ENCODE assay signal across 14 cellular contexts in the genomic region with DNA sequence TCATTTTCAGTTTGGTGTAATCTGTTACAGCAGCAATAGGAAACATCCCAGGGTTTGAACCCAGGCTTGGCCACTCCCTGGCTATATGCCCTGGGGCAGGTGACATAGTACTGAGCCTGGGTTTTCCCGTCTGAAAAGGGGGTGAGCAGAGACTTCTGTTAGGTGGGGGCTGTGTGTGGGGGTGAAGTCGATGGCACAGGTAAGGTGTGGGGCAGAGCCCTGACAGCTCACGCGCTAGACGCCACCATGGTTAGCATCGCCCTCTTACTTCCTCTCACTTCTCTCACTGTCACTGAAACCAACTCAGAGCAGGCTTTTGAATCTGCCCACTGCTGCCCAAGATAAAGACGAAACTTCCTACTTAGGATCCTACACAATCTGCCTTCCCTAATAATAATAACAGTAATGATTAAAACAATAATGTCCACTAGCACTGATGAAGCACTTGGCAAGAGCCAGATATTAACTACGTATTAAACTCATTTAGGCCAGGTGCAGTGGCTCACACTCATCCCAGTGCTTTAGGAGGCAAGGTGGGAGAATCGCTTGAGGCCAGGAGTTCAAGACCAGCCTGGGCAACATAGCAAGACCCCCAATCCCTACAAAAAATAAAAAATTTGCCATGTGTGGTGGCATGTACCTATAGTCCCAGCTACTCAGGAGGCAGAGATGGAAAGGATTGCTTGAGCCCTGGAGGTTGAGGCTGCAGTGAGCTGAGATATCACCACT.
DNase-seq lines count a peak whose midpoint lies in the region; ATAC-seq, FAIRE-seq and TF ChIP-seq lines count a peak whose summit lies in the region.
"Had no signal": no experiment of that assay in that cellular context is flagged by ENCODE, and none has a peak within 500 bp of the region (broad histone marks: within the 10 kb centered on the region; RNA-seq: fewer than 3 reads in every experiment).

No MANE protein-coding gene starts in this region.

- no peak for FAIRE-seq in GM12891 (lab: Jason Lieb, UNC)
- FAIRE-seq: endothelial cell of umbilical vein had no signal

- no peak for TF ChIP-seq CTCF in natural killer cell (IDR thresholded peaks at IDR 0.05)

- no peak overlapping the region for H3K27ac ChIP-seq in CD4-positive, alpha-beta memory T cell (ENCODE audit: low read depth, low read length)
- H3K27ac ChIP-seq: suprapubic skin had no signal

- DNase-seq in CD4-positive, alpha-beta memory T cell = peak in 4 of 5 donors; percentile 6 to 70 (median 20)
- DNase-seq in GM12891 (ENCODE audit: insufficient read length, low spot score) (no peak), natural killer cell (peak; percentile 30)
- peak; percentile 7 for DNase-seq in activated naive CD8-positive, alpha-beta T cell treated with anti-CD3 and anti-CD28 coated beads for 36 hours
- DNase-seq: KBM-7; NCI-H1417; NCI-H345; stimulated activated CD4-positive, alpha-beta T cell treated with anti-CD3 and anti-CD28 coated beads, Interleukin-15, amount 100 ng/mL, for 24 hours had no signal

- H3K27me3 Mint-ChIP-seq in CD4-positive, alpha-beta memory T cell = no peaks in the 10 kb centered on the region
- peaks cover 15% of the 10 kb centered on the region for H3K27me3 Mint-ChIP-seq in activated naive CD8-positive, alpha-beta T cell treated with anti-CD3 and anti-CD28 coated beads for 36 hours
- peaks cover 14 to 21% of the 10 kb centered on the region in 2 donors for H3K27me3 Mint-ChIP-seq in natural killer cell (ENCODE audit: low read depth in 2 of 2)

- H3K4me1 ChIP-seq in CD4-positive, alpha-beta memory T cell (ENCODE audit: insufficient read depth, low read length) = peaks cover 7% of the 10 kb centered on the region

- CTCF ChIA-PET in CD4-positive, alpha-beta memory T cell (lab: Charles Lee; ENCODE audit: partially characterized antibody) = no interaction called here

- TF ChIP-seq POLR2A in GM12891 (IDR thresholded peaks at IDR 0.05; ENCODE audit: low read depth, low read length) = no peak

- no peaks in the 10 kb centered on the region for H3K36me3 ChIP-seq in CD4-positive, alpha-beta memory T cell (ENCODE audit: insufficient read depth, low read length)
- H3K36me3 ChIP-seq: gastroesophageal sphincter, suprapubic skin had no signal

- peaks cover 4 to 21% (median 14%) of the 10 kb centered on the region in 4 donors for H3K4me1 Mint-ChIP-seq in CD4-positive, alpha-beta memory T cell
- H3K4me1 Mint-ChIP-seq in activated naive CD8-positive, alpha-beta T cell treated with anti-CD3 and anti-CD28 coated beads for 36 hours = peaks cover 11% of the 10 kb centered on the region
- H3K4me1 Mint-ChIP-seq in natural killer cell = peaks cover 30 to 39% of the 10 kb centered on the region in 2 donors

- ATAC-seq in natural killer cell (peak; percentile 91 to 95 (median 92)), HG03354 (IDR thresholded peaks at IDR 0.05; ENCODE audit: poor library complexity, severe bottlenecking, unreplicated experiment) (no peak), HG02852 (IDR thresholded peaks at IDR 0.05; ENCODE audit: unreplicated experiment) (no peak), GM18870 (IDR thresholded peaks at IDR 0.05; ENCODE audit: unreplicated experiment) (no peak)
- ATAC-seq: gastroesophageal sphincter had no signal

- no peaks in the 10 kb centered on the region for H3K9me3 ChIP-seq in CD4-positive, alpha-beta memory T cell (ENCODE audit: control insufficient read depth in 1 of 2, low read length in 2 of 2)
- H3K9me3 ChIP-seq: gastroesophageal sphincter, suprapubic skin had no signal

- no peaks in the 10 kb centered on the region for H3K36me3 Mint-ChIP-seq in CD4-positive, alpha-beta memory T cell
- H3K36me3 Mint-ChIP-seq in activated naive CD8-positive, alpha-beta T cell treated with anti-CD3 and anti-CD28 coated beads for 36 hours = no peaks in the 10 kb centered on the region
- no peaks in the 10 kb centered on the region for H3K36me3 Mint-ChIP-seq in natural killer cell

- no peaks in the 10 kb centered on the region for H3K27me3 ChIP-seq in CD4-positive, alpha-beta memory T cell (ENCODE audit: insufficient read depth, low read length)
- H3K27me3 ChIP-seq: gastroesophageal sphincter, suprapubic skin had no signal

- POLR2A ChIA-PET in CD4-positive, alpha-beta memory T cell (lab: Charles Lee; ENCODE audit: partially characterized antibody) = interaction anchor here (0.6 kb wide), 1 partner anchor 10 kb away, joined by 3 read pairs; no protein-coding TSS in a partner anchor

- no peak overlapping the region for H3K4me3 ChIP-seq in CD4-positive, alpha-beta memory T cell (ENCODE audit: low read length in 2 of 2)
- H3K4me3 ChIP-seq: gastroesophageal sphincter, suprapubic skin had no signal

- peak overlapping the region in 4 of 7 donors; percentile 1 to 81 (median 32) for H3K27ac Mint-ChIP-seq in CD4-positive, alpha-beta memory T cell
- no peak overlapping the region for H3K27ac Mint-ChIP-seq in activated naive CD8-positive, alpha-beta T cell treated with anti-CD3 and anti-CD28 coated beads for 36 hours
- H3K27ac Mint-ChIP-seq in natural killer cell = no peak overlapping the region

- no peaks in the 10 kb centered on the region for H3K9me3 Mint-ChIP-seq in CD4-positive, alpha-beta memory T cell
- H3K9me3 Mint-ChIP-seq in activated naive CD8-positive, alpha-beta T cell treated with anti-CD3 and anti-CD28 coated beads for 36 hours = no peaks in the 10 kb centered on the region
- H3K9me3 Mint-ChIP-seq in natural killer cell = no peaks in the 10 kb centered on the region

- no peak overlapping the region for H3K4me3 Mint-ChIP-seq in CD4-positive, alpha-beta memory T cell
- no peak overlapping the region for H3K4me3 Mint-ChIP-seq in activated naive CD8-positive, alpha-beta T cell treated with anti-CD3 and anti-CD28 coated beads for 36 hours
- no peak overlapping the region for H3K4me3 Mint-ChIP-seq in natural killer cell

- intact Hi-C loops in CD4-positive, alpha-beta memory T cell (cut with micrococcal nuclease) = no loop called here
- intact Hi-C loops in natural killer cell (cut with micrococcal nuclease) = no loop called here

TF ChIP-seq in GM12891, 5 proteins besides CTCF, POLR2A, EP300 and RAD21:
- TF ChIP-seq POLR2AphosphoS5 (IDR thresholded peaks at IDR 0.05; ENCODE audit: low read depth, low read length) (no peak), TAF1 (IDR thresholded peaks at IDR 0.05; ENCODE audit: low read depth, low read length) (no peak), PAX5 (IDR thresholded peaks at IDR 0.05; ENCODE audit: insufficient read depth, low read length, severe bottlenecking) (no peak), POU2F2 (IDR thresholded peaks at IDR 0.05; ENCODE audit: low read depth, low read length) (no peak), SPI1 (IDR thresholded peaks at IDR 0.05; ENCODE audit: low read depth, low read length) (0 out of 2 replicates have a peak, but pooled peaks have one; percentile 5)
TF ChIP-seq in GM12891: peak in this region for 1.

Comparison
In these comparisons a context has a peak if more than half of its experiments do, and no peak if none do; other contexts are left out.
1. H3K27ac Mint-ChIP-seq: peak in CD4-positive, alpha-beta memory T cell (4 of 7); none in activated naive CD8-positive, alpha-beta T cell treated with anti-CD3 and anti-CD28 coated beads for 36 hours (single experiment) and natural killer cell (0 of 2).
2. ATAC-seq: peak in natural killer cell (3 of 3); none in HG03354 (single experiment), HG02852 (single experiment) and GM18870 (single experiment).